Comparison of ENCODE assay signal across 8 cellular contexts in the genomic region with DNA sequence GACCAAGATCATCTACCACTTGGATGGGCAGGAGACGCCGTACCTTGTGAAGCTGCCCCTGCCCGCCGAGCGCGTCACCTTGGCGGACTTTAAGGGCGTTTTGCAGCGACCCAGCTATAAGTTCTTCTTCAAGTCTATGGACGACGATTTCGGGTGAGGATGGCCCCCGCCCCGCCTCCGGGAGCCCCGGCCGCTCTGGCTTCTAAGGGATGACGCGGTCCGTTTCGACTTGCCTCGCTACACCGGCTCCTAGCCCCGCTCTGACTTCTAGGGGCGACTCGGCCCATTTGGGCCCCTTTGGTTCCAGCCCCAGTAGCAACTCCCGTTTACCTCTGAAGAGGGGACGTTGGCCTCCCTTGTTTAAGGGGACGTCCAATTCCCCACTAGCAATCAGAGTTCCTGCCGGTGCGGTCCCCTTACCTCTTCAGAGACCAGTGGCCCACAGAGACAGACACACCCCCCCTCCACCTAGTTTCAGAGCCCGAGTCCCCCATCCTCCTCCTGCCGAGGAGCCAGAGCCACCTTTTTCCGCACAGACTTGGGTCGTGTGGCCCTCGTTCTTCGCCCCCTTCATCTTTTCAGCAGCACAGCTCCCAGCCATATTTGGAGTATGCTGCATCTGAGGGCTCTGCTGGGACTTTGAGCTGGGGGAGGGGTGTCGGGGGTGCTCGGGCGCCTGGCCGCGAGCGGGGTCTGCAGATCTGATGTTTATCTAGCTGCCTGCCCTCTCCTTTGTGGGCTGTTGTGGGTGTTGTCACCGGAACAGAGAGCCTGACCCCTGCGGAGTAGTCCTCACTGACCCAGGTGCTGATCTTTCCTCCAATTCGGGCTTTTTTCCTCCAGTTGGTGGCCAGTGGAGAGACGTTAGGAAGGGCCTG. TPM values are rescaled to one million over a fixed set of nuclear protein-coding genes. Genes with fewer than 3 reads are reported as not detected.
DNase-seq lines count a peak whose midpoint lies in the region; ATAC-seq, FAIRE-seq and TF ChIP-seq lines count a peak whose summit lies in the region.

No MANE protein-coding gene starts in this region.

- 0% methylated on average over 44 of the region's 47 CpGs; no CpG with 5 or more reads in 1 of the 2 donors for WGBS in transverse colon (ENCODE audit: low coverage in 1 of 2), 2 donors

- H3K36me3 ChIP-seq in naive thymus-derived CD4-positive, alpha-beta T cell (ENCODE audit: control insufficient read depth in 2 of 3, insufficient read depth in 3 of 3, low read length in 3 of 3), result no peaks in the 10 kb centered on the region
- H3K36me3 ChIP-seq in transverse colon, result no peaks in the 10 kb centered on the region

- H3K4me3 Mint-ChIP-seq in naive thymus-derived CD4-positive, alpha-beta T cell, result peak overlapping the region; percentile 94 to 100 (median 96)

- no peaks in the 10 kb centered on the region for H3K27me3 ChIP-seq in naive thymus-derived CD4-positive, alpha-beta T cell (ENCODE audit: control insufficient read depth in 2 of 2, insufficient read depth in 2 of 2, low read length in 2 of 2)
- H3K27me3 ChIP-seq in transverse colon, result no peaks in the 10 kb centered on the region

- TF ChIP-seq CTCF in GM10266 (IDR thresholded peaks at IDR 0.05; ENCODE audit: control insufficient read depth, insufficient read depth, low read depth, missing control alignments) (no peak), transverse colon (IDR thresholded peaks at IDR 0.05) (no peak)

- peak; percentile 41 for ATAC-seq in esophagus mucosa
- peak; percentile 69 for ATAC-seq in naive thymus-derived CD4-positive, alpha-beta T cell

- no peak for TF ChIP-seq EP300 in transverse colon (IDR thresholded peaks at IDR 0.05; ENCODE audit: low read depth)

- H3K9me3 Mint-ChIP-seq in naive thymus-derived CD4-positive, alpha-beta T cell, result no peaks in the 10 kb centered on the region

- peaks cover 10 to 13% of the 10 kb centered on the region in 2 donors for H3K4me1 ChIP-seq in naive thymus-derived CD4-positive, alpha-beta T cell (ENCODE audit: control insufficient read depth in 2 of 2, insufficient read depth in 2 of 2, low read length in 2 of 2)
- H3K4me1 ChIP-seq in transverse colon, result peaks cover 19 to 51% (median 34%) of the 10 kb centered on the region in 4 donors

- in situ Hi-C loops in transverse colon (cut with MboI; ENCODE audit: low pct_ligation_motif_present in 1 of 4, low pct_unique_long_range_greater_than_20kb in 1 of 4, low sequenced_read_pairs in 3 of 4), result no loop called here

- H3K27ac Mint-ChIP-seq in naive thymus-derived CD4-positive, alpha-beta T cell, result peak overlapping the region; percentile 81 to 91 (median 87)

- H3K4me1 Mint-ChIP-seq in naive thymus-derived CD4-positive, alpha-beta T cell, result peaks cover 22 to 43% (median 34%) of the 10 kb centered on the region in 7 donors

- intact Hi-C loops in naive thymus-derived CD4-positive, alpha-beta T cell (cut with micrococcal nuclease), result loop anchor here (1.0 to 2.0 kb wide), 5 partner anchors 11 to 93 kb away; a partner anchor contains a TSS
- intact Hi-C loops in transverse colon (cut with DNase I; ENCODE audit: low total_unique reads), result no loop called here

- peaks cover 0 to 3% (median 0%) of the 10 kb centered on the region in 5 donors for H3K36me3 Mint-ChIP-seq in naive thymus-derived CD4-positive, alpha-beta T cell

- POLR2A ChIA-PET in naive thymus-derived CD4-positive, alpha-beta T cell (lab: Charles Lee), result interaction anchor here (0.7 to 2.1 kb wide), 4 partner anchors 13 to 156 kb away, joined by 3 to 13 read pairs (median 8); a partner anchor contains a TSS

- H3K27me3 Mint-ChIP-seq in naive thymus-derived CD4-positive, alpha-beta T cell, result no peaks in the 10 kb centered on the region

- CTCF ChIA-PET in naive thymus-derived CD4-positive, alpha-beta T cell (lab: Charles Lee), result interaction anchor here (1.1 kb wide), 1 partner anchor 18 kb away, joined by 3 read pairs; no protein-coding TSS in a partner anchor

- no peaks in the 10 kb centered on the region for H3K9me3 ChIP-seq in naive thymus-derived CD4-positive, alpha-beta T cell (ENCODE audit: control insufficient read depth in 2 of 3, low read length in 3 of 3)
- no peaks in the 10 kb centered on the region for H3K9me3 ChIP-seq in transverse colon

- DNase-seq in GM10266 (ENCODE audit: extremely low spot score) (peak; percentile 78), H54 (ENCODE audit: insufficient read length, low spot score) (peak; percentile 61), NAMALWA (ENCODE audit: low spot score) (peak; percentile 57), transverse colon (peak; percentile 49), NCI-H1436 treated with DMSO at 0.1 percent for 48 hours (lab: John Stamatoyannopoulos, UW) (no peak)
- DNase-seq in activated CD8-positive, alpha-beta memory T cell treated with anti-CD3 and anti-CD28 coated beads, Interleukin-2, amount 50 U/mL, for 48 hours, result peak; percentile 82
- peak in 7 of 9 donors; percentile 23 to 57 (median 34) for DNase-seq in naive thymus-derived CD4-positive, alpha-beta T cell

- H3K4me3 ChIP-seq in naive thymus-derived CD4-positive, alpha-beta T cell (ENCODE audit: low read length), result peak overlapping the region; percentile 84
- peak overlapping the region; percentile 58 to 93 (median 88) for H3K4me3 ChIP-seq in transverse colon

- H3K27ac ChIP-seq in naive thymus-derived CD4-positive, alpha-beta T cell (ENCODE audit: low read depth, low read length), result peak overlapping the region; percentile 60
- H3K27ac ChIP-seq in transverse colon, result peak overlapping the region; percentile 91 to 98 (median 93)

- TF ChIP-seq POLR2A in H54 (IDR thresholded peaks at IDR 0.05; ENCODE audit: low read depth, low read length) (no peak), transverse colon (IDR thresholded peaks at IDR 0.05) (no peak)

- FAIRE-seq in H54 (lab: Jason Lieb, UNC), result no peak

RNA-seq across cellular contexts. Expression of a gene that starts 0.7 kb away (rescaled TPM):
- total RNA-seq in esophagus mucosa (29.2 TPM), transverse colon (100 to 1,000 TPM in 1 of 4 donors, 10 to 100 TPM in 3; 54.1 to 174 (median 65.7) TPM)
- 10 to 100 TPM; 32.0 to 45.3 (median 39.4) TPM for total RNA-seq in naive thymus-derived CD4-positive, alpha-beta T cell
- polyA plus RNA-seq in naive thymus-derived CD4-positive, alpha-beta T cell, result 1 to 10 TPM; 3.1 to 7.7 TPM

RNA-seq across cellular contexts. Expression of a gene that starts 18.8 kb away (rescaled TPM):
- total RNA-seq in esophagus mucosa (235 TPM), transverse colon (100 to 1,000 TPM; 153 to 318 (median 182) TPM)
- 100 to 1,000 TPM; 111 to 217 (median 185) TPM for total RNA-seq in naive thymus-derived CD4-positive, alpha-beta T cell
- 100 to 1,000 TPM; 217 to 261 TPM for polyA plus RNA-seq in naive thymus-derived CD4-positive, alpha-beta T cell

RNA-seq across cellular contexts. Expression of a gene that starts 20.7 kb away (rescaled TPM):
- total RNA-seq in esophagus mucosa (21.8 TPM), transverse colon (10 to 100 TPM; 45.1 to 49.7 (median 48.1) TPM)
- 10 to 100 TPM; 47.2 to 87.2 (median 67.7) TPM for total RNA-seq in naive thymus-derived CD4-positive, alpha-beta T cell
- polyA plus RNA-seq in naive thymus-derived CD4-positive, alpha-beta T cell, result 10 to 100 TPM; 59.7 to 74.8 TPM

RNA-seq across cellular contexts. Expression of a gene that starts 30.1 kb away (rescaled TPM):
- total RNA-seq in esophagus mucosa (45.3 TPM), transverse colon (100 to 1,000 TPM in 2 of 4 donors, 10 to 100 TPM in 2; 58.6 to 286 (median 133) TPM)
- total RNA-seq in naive thymus-derived CD4-positive, alpha-beta T cell, result 100 to 1,000 TPM in 4 of 5 experiments, 10 to 100 TPM in 1; 79.3 to 153 (median 117) TPM
- 10 to 100 TPM; 47.0 to 73.5 TPM for polyA plus RNA-seq in naive thymus-derived CD4-positive, alpha-beta T cell

RNA-seq across cellular contexts. Expression of a gene that starts 59.0 kb away (rescaled TPM):
- total RNA-seq in esophagus mucosa, result not detected
- not detected for total RNA-seq in naive thymus-derived CD4-positive, alpha-beta T cell
- polyA plus RNA-seq in naive thymus-derived CD4-positive, alpha-beta T cell, result not detected
- 1 to 10 TPM in 2 of 4 donors, under 1 TPM in 1, not detected in 1; 0.80 to 1.8 (median 1.3) TPM for total RNA-seq in transverse colon
